32 cellular contexts compared by ENCODE assay signal in genomic region chr1:108803548-108803947, GRCh38. TPM values are rescaled to one million over a fixed set of nuclear protein-coding genes. Genes with fewer than 3 reads are reported as not detected.
"Had no signal": no experiment of that assay in that cellular context is flagged by ENCODE, and none has a peak within 500 bp of the region (broad histone marks: within the 10 kb centered on the region; RNA-seq: fewer than 3 reads in every experiment).

No MANE protein-coding gene starts in this region.

- H3K27ac Mint-ChIP-seq: activated B cell treated with CpG ODN at 0.5 μM for 24 hours; activated CD8-positive, alpha-beta T cell treated with anti-CD3 and anti-CD28 coated beads for 36 hours; activated naive CD8-positive, alpha-beta T cell; activated T-helper 1 cell treated with anti-CD3 and anti-CD28 coated beads, Interleukin-12 subunit alpha, Interleukin-12 subunit beta, Interleukin-2, Interleukin-4 antibody, amounts not matched to agents 30 ng/mL and 10 ng/mL and 1 ng/mL, durations not matched to agents 14 hours and 24 hours and 36 hours; T-helper 1 cell treated with Interleukin-12 subunit alpha and Interleukin-12 subunit beta and Interleukin-4 antibody, amounts not matched to agents 30 μg/mL and 1 μg/mL, for 36 hours; T-helper 2 cell treated with Interferon-gamma antibody and Interleukin-4, amounts not matched to agents 5 μg/mL and 100 μg/mL, for 36 hours had no signal

- ATAC-seq: activated CD4-positive, CD25-positive, alpha-beta regulatory T cell treated with anti-CD3 and anti-CD28 coated beads, Interleukin-2, amount 50 U/mL, for 24 hours; activated CD8-positive, alpha-beta T cell treated with anti-CD3 and anti-CD28 coated beads for 36 hours; activated T-cell treated with anti-CD3 and anti-CD28 coated beads, Interleukin-2, amount 50 U/mL, for 4 hours; body of pancreas; esophagus mucosa; T-cell had no signal

- H3K4me1 ChIP-seq: body of pancreas, colonic mucosa had no signal

- H3K4me1 Mint-ChIP-seq: activated B cell treated with CpG ODN at 0.5 μM for 24 hours had no signal

- H3K27me3 ChIP-seq: body of pancreas, colonic mucosa had no signal

- DNase-seq: activated B cell treated with CpG ODN at 0.5 μM for 24 hours; activated CD4-positive, alpha-beta T cell treated with anti-CD3 and anti-CD28 coated beads for 48 hours; activated CD4-positive, alpha-beta T cell treated with anti-CD3 and anti-CD28 coated beads, Interleukin-2, amount 50 U/mL, for 1 hour; activated CD4-positive, alpha-beta T cell treated with anti-CD3 and anti-CD28 coated beads, Interleukin-2, amount 50 U/mL, for 48 hours; activated CD8-positive, alpha-beta memory T cell treated with anti-CD3 and anti-CD28 coated beads, Interleukin-2, amount 50 U/mL, for 48 hours; activated CD8-positive, alpha-beta T cell treated with anti-CD3 and anti-CD28 coated beads for 36 hours; activated gamma-delta T cell; activated naive CD4-positive, alpha-beta T cell; activated naive CD4-positive, alpha-beta T cell treated with anti-CD3 and anti-CD28 coated beads, Interleukin-2, amount 50 U/mL, for 16 hours; activated T-cell treated with anti-CD3 and anti-CD28 coated beads for 4 hours; activated T-cell treated with anti-CD3 and anti-CD28 coated beads, Interleukin-2, amount 50 U/mL, for 4 hours; amniotic stem cell; anterior cingulate cortex; body of pancreas; caudate nucleus; colonic mucosa; effector CD8-positive, alpha-beta T cell; foreskin fibroblast; head of caudate nucleus; SW 1271; T-cell; T1000; WERI-Rb-1 had no signal

- H3K27ac ChIP-seq: body of pancreas, colonic mucosa, WERI-Rb-1 had no signal

- H3K9me3 Mint-ChIP-seq: activated B cell treated with CpG ODN at 0.5 μM for 24 hours; activated CD8-positive, alpha-beta T cell treated with anti-CD3 and anti-CD28 coated beads for 36 hours; activated T-cell treated with anti-CD3 and anti-CD28 coated beads, Interleukin-2, amount 50 U/mL, for 4 hours; activated T-helper 1 cell treated with anti-CD3 and anti-CD28 coated beads, Interleukin-12 subunit alpha, Interleukin-12 subunit beta, Interleukin-2, Interleukin-4 antibody, amounts not matched to agents 30 ng/mL and 10 ng/mL and 1 ng/mL, durations not matched to agents 14 hours and 24 hours and 36 hours; T-cell; T-helper 1 cell treated with Interleukin-12 subunit alpha and Interleukin-12 subunit beta and Interleukin-4 antibody, amounts not matched to agents 30 μg/mL and 1 μg/mL, for 36 hours; T-helper 2 cell treated with Interferon-gamma antibody and Interleukin-4, amounts not matched to agents 5 μg/mL and 100 μg/mL, for 36 hours had no signal

- H3K4me3 Mint-ChIP-seq: activated B cell treated with CpG ODN at 0.5 μM for 24 hours; activated CD8-positive, alpha-beta T cell treated with anti-CD3 and anti-CD28 coated beads for 36 hours; activated naive CD8-positive, alpha-beta T cell; activated T-cell treated with anti-CD3 and anti-CD28 coated beads, Interleukin-2, amount 50 U/mL, for 4 hours; activated T-helper 1 cell treated with anti-CD3 and anti-CD28 coated beads, Interleukin-12 subunit alpha, Interleukin-12 subunit beta, Interleukin-2, Interleukin-4 antibody, amounts not matched to agents 30 ng/mL and 10 ng/mL and 1 ng/mL, durations not matched to agents 14 hours and 24 hours and 36 hours; T-cell; T-helper 1 cell treated with Interleukin-12 subunit alpha and Interleukin-12 subunit beta and Interleukin-4 antibody, amounts not matched to agents 30 μg/mL and 1 μg/mL, for 36 hours; T-helper 2 cell treated with Interferon-gamma antibody and Interleukin-4, amounts not matched to agents 5 μg/mL and 100 μg/mL, for 36 hours had no signal

- H3K27me3 Mint-ChIP-seq: activated B cell treated with CpG ODN at 0.5 μM for 24 hours; activated CD8-positive, alpha-beta T cell treated with anti-CD3 and anti-CD28 coated beads for 36 hours; activated naive CD8-positive, alpha-beta T cell; T-cell had no signal

- FAIRE-seq: frontal cortex had no signal

- H3K9me3 ChIP-seq: body of pancreas, colonic mucosa had no signal

- H3K4me3 ChIP-seq: body of pancreas, colonic mucosa had no signal

RNA-seq across cellular contexts. Expression of gene AKNAD1, which starts 53.3 kb away (rescaled TPM):
- total RNA-seq: activated B cell treated with CpG ODN at 0.5 μM for 24 hours; activated CD8-positive, alpha-beta memory T cell treated with anti-CD3 and anti-CD28 coated beads for 36 hours; activated CD8-positive, alpha-beta T cell treated with anti-CD3 and anti-CD28 coated beads for 36 hours; activated T-cell treated with anti-CD3 and anti-CD28 coated beads, Interleukin-2, amount 50 U/mL, for 4 hours; activated T-helper 1 cell treated with anti-CD3 and anti-CD28 coated beads, Interleukin-12 subunit alpha, Interleukin-12 subunit beta, Interleukin-2, Interleukin-4 antibody, amounts not matched to agents 30 ng/mL and 10 ng/mL and 1 ng/mL, durations not matched to agents 14 hours and 24 hours and 36 hours; body of pancreas; colonic mucosa; epithelial cell of proximal tubule; T-cell had no signal
